In the genomic region with DNA sequence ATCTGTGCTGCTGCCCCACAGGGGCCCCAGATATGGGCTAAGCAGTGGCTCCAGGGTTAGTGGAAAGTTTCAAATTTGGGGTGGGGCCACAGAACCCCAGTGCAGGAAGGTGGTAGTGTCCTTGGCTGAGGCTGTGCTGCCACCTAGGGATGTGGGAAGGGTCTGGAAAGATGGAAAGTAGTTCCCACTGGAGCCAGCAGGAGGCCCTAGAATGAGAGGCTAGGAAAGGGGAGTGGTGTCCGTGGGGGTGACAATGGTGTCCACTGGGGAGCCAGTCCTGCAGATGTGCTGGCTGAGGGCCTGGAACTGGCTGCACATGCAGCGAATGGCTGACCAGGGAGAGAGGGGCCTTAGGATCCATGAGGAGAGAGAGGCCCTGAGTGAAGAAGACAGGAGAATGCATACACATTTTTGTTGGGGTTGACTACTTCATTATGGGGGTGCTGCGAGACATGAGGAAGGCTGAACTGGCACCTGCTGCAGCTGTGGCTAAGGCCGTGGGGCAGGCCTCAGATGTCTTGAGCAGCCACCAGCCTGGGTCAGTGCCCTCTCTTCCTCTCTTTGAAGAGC, we compare ENCODE assay signal across 9 cellular contexts. TPM values are rescaled to one million over a fixed set of nuclear protein-coding genes. Genes with fewer than 3 reads are reported as not detected.
DNase-seq lines count a peak whose midpoint lies in the region; ATAC-seq and TF ChIP-seq lines count a peak whose summit lies in the region.
"Had no signal": no experiment of that assay in that cellular context is flagged by ENCODE, and none has a peak within 500 bp of the region (broad histone marks: within the 10 kb centered on the region; RNA-seq: fewer than 3 reads in every experiment).

No MANE protein-coding gene starts in this region.

- H3K4me3 ChIP-seq in SJSA1 (no peak overlapping the region), spleen (no peak overlapping the region)

- no peaks in the 10 kb centered on the region for H3K9me3 ChIP-seq in SJSA1 (replicated peaks)
- H3K9me3 ChIP-seq in spleen = no peaks in the 10 kb centered on the region
- H3K9me3 ChIP-seq: neutrophil had no signal

- WGBS in spleen, 5 donors = 50 to 72% (median 69%) methylated on average over 3 to 4 of the region's 4 CpGs

- peak; percentile 85 for TF ChIP-seq CTCF in C4-2B (conservative IDR thresholded peaks at IDR 0.05)
- TF ChIP-seq CTCF in GM20000 (IDR thresholded peaks at IDR 0.05; ENCODE audit: extremely low read depth, missing control alignments) = peak; percentile 17
- TF ChIP-seq CTCF in spleen (IDR thresholded peaks at IDR 0.05 in 8 of 11, conservative IDR thresholded peaks at IDR 0.05 in 3 of 11) = peak in 8 of 11 experiments; percentile 21 to 55 (median 38)

- intact Hi-C loops in spleen (cut with DNase I; ENCODE audit: low total_unique reads) = no loop called here

- DNase-seq in GM20000 (ENCODE audit: low spot score) (no peak), SJSA1 (ENCODE audit: low read depth in 1 of 2, low spot score in 2 of 2) (peak; percentile 26 to 57), foreskin melanocyte (peak; percentile 38), spleen (no peak)

- H3K36me3 ChIP-seq in SJSA1 = no peaks in the 10 kb centered on the region
- no peaks in the 10 kb centered on the region for H3K36me3 ChIP-seq in spleen
- H3K36me3 ChIP-seq: neutrophil had no signal

- no peak for ATAC-seq in HG03139 (IDR thresholded peaks at IDR 0.05; ENCODE audit: unreplicated experiment)
- ATAC-seq in HG02885 (IDR thresholded peaks at IDR 0.05; ENCODE audit: poor library complexity, unreplicated experiment) = no peak
- no peak for ATAC-seq in GM19397 (IDR thresholded peaks at IDR 0.05; ENCODE audit: unreplicated experiment)

- no peak for TF ChIP-seq POLR2A in spleen (IDR thresholded peaks at IDR 0.05)

- H3K27ac ChIP-seq in C4-2B (no peak overlapping the region), SJSA1 (no peak overlapping the region), spleen (no peak overlapping the region)
- H3K27ac ChIP-seq: neutrophil had no signal

- peaks cover 6% of the 10 kb centered on the region; the same call in 1 of the 2 replicates for H3K27me3 ChIP-seq in SJSA1 (replicated peaks)
- no peaks in the 10 kb centered on the region for H3K27me3 ChIP-seq in spleen (replicated peaks in 1 of 7)

- H3K4me1 ChIP-seq in SJSA1 (replicated peaks) (no peaks in the 10 kb centered on the region), spleen (no peaks in the 10 kb centered on the region)

RNA-seq across cellular contexts. Expression of a gene that starts 21.1 kb away (rescaled TPM):
- total RNA-seq in SJSA1 (2014; rRNA removed; shearing (Covaris generic)) = not detected in 2 replicates
- total RNA-seq in spleen = not detected
- under 1 TPM in 1 of 3 donors, not detected in 2; 0.06 TPM for polyA plus RNA-seq in spleen

RNA-seq across cellular contexts. Expression of a gene that starts 33.3 kb away (rescaled TPM):
- 196 TPM in 2 replicates for total RNA-seq in SJSA1 (2014; rRNA removed; shearing (Covaris generic))
- 10 to 100 TPM; 58.5 to 75.9 (median 62.4) TPM for total RNA-seq in spleen
- 10 to 100 TPM; 33.8 to 54.2 (median 35.0) TPM for polyA plus RNA-seq in spleen

Comparison
In these comparisons a context has a peak if more than half of its experiments do, and no peak if none do; other contexts are left out.
1. CTCF ChIP-seq: peak in every context shown above with its lines; median percentile 85 in C4-2B; 38 in spleen; 17 in GM20000.
2. DNase-seq: peak in SJSA1 (2 of 2) and foreskin melanocyte (single experiment); none in GM20000 (single experiment) and spleen (single experiment).